8 cellular contexts compared by ENCODE assay signal in the genomic region with DNA sequence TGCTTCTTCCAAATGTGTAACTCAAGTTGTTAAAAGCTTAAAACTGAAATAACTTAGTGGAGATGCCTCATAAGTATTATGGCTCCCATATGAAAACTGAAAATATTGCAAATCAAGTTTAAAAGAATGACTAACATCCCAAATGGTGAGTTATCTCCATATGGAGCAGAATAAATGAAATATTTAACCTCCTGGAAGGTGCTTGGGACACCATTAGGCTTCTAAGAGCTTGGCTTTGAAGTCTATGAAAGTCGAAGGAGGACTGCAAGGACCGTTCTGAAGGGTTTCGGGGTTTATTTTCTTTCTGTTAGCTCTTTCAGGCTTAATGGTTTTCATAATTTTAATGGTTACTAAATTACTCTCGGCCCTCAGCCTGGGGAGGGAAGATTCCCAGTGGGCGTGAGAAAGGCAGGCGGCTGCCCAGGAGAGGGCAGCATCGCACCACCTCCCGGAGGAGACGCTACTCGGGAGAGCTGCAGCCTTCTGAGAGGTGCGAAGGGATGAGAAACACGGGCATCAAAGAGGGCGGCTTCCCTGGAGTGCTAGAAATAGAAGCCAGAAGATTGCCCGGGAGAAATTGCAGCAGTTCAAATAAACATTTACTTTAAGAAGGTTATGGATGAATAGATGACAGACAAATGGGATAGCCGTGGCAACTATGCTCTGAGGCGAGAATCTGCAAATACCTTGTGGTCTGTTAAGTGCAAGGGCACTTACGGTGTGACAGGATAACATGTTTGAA. TPM values are rescaled to one million over a fixed set of nuclear protein-coding genes. Genes with fewer than 3 reads are reported as not detected.
DNase-seq lines count a peak whose midpoint lies in the region; ATAC-seq and TF ChIP-seq lines count a peak whose summit lies in the region.

No MANE protein-coding gene starts in this region.

- intact Hi-C loops in activated CD4-positive, alpha-beta memory T cell treated with anti-CD3 and anti-CD28 coated beads for 36 hours (cut with micrococcal nuclease), result loop anchor here (1.0 to 10.0 kb wide), 6 partner anchors 39 to 706 kb away; a partner anchor contains a TSS
- intact Hi-C loops in dorsolateral prefrontal cortex (cut with DNase I) (loop anchor here (1.0 to 10.0 kb wide), 4 partner anchors 597 to 711 kb away; no protein-coding TSS in a partner anchor), lower lobe of right lung (cut with DNase I) (loop anchor here (10.0 kb wide), 1 partner anchor 701 kb away; no protein-coding TSS in a partner anchor)

- H3K9me3 ChIP-seq in lower lobe of right lung, result no peaks in the 10 kb centered on the region

- POLR2A ChIA-PET in activated CD4-positive, alpha-beta memory T cell treated with anti-CD3 and anti-CD28 coated beads for 36 hours (lab: Charles Lee), result interaction anchor here (0.6 kb wide), 1 partner anchor 556 kb away, joined by 3 read pairs; no protein-coding TSS in a partner anchor

- peaks cover 4% of the 10 kb centered on the region for H3K4me1 Mint-ChIP-seq in activated CD4-positive, alpha-beta memory T cell treated with anti-CD3 and anti-CD28 coated beads for 36 hours (ENCODE audit: low read depth)

- TF ChIP-seq CTCF in dorsolateral prefrontal cortex (IDR thresholded peaks at IDR 0.05 in 54 of 56, conservative IDR thresholded peaks at IDR 0.05 in 2 of 56; ENCODE audit: low read depth in 1 of 56, partially characterized antibody in 56 of 56) (peak; percentile 54 to 99 (median 90)), lower lobe of right lung (IDR thresholded peaks at IDR 0.05) (peak; percentile 92)

- no peak overlapping the region for H3K27ac ChIP-seq in dorsolateral prefrontal cortex
- no peak overlapping the region for H3K27ac ChIP-seq in lower lobe of right lung

- CTCF ChIA-PET in activated CD4-positive, alpha-beta memory T cell treated with anti-CD3 and anti-CD28 coated beads for 36 hours (lab: Charles Lee), result interaction anchor here (0.6 to 3.5 kb wide), 45 partner anchors 9 to 1380 kb away, joined by 3 to 60 read pairs (median 4); a partner anchor contains a TSS

- peaks cover 25% of the 10 kb centered on the region for H3K27me3 Mint-ChIP-seq in activated CD4-positive, alpha-beta memory T cell treated with anti-CD3 and anti-CD28 coated beads for 36 hours

- H3K4me1 ChIP-seq in lower lobe of right lung, result peaks cover 5% of the 10 kb centered on the region

- no peak overlapping the region for H3K27ac Mint-ChIP-seq in activated CD4-positive, alpha-beta memory T cell treated with anti-CD3 and anti-CD28 coated beads for 36 hours

- H3K4me3 ChIP-seq in dorsolateral prefrontal cortex (peak overlapping the region in 7 of 59 donors; percentile 19 to 36 (median 25)), lower lobe of right lung (no peak overlapping the region)

- H3K9me3 Mint-ChIP-seq in activated CD4-positive, alpha-beta memory T cell treated with anti-CD3 and anti-CD28 coated beads for 36 hours, result no peaks in the 10 kb centered on the region

- peaks cover 0 to 6% (median 0%) of the 10 kb centered on the region in 45 donors for H3K27me3 ChIP-seq in dorsolateral prefrontal cortex
- peaks cover 6% of the 10 kb centered on the region for H3K27me3 ChIP-seq in lower lobe of right lung (ENCODE audit: low read depth)

- ATAC-seq in GM18868 (IDR thresholded peaks at IDR 0.05; ENCODE audit: unreplicated experiment) (peak; percentile 87), HG03175 (IDR thresholded peaks at IDR 0.05; ENCODE audit: unreplicated experiment) (peak; percentile 86), lower lobe of right lung (peak; percentile 95 to 97)

- DNase-seq in AG20443 (ENCODE audit: low spot score), result peak; percentile 93
- peak; percentile 36 for DNase-seq in NCI-H510A (lab: John Stamatoyannopoulos, UW)
- DNase-seq in activated CD4-positive, alpha-beta memory T cell treated with anti-CD3 and anti-CD28 coated beads for 36 hours, result peak; percentile 82
- peak; percentile 62 to 85 (median 75) for DNase-seq in dorsolateral prefrontal cortex
- DNase-seq in lower lobe of right lung, result peak; percentile 73
- peak; percentile 45 for DNase-seq in stimulated activated CD8-positive, alpha-beta memory T cell treated with anti-CD3 and anti-CD28 coated beads, Interleukin-12 subunit alpha, Interleukin-12 subunit beta, amount 100 ng/mL, for 24 hours (ENCODE audit: extremely low read depth)

- H3K4me3 Mint-ChIP-seq in activated CD4-positive, alpha-beta memory T cell treated with anti-CD3 and anti-CD28 coated beads for 36 hours, result no peak overlapping the region

- H3K36me3 ChIP-seq in lower lobe of right lung, result no peaks in the 10 kb centered on the region

- no peaks in the 10 kb centered on the region for H3K36me3 Mint-ChIP-seq in activated CD4-positive, alpha-beta memory T cell treated with anti-CD3 and anti-CD28 coated beads for 36 hours

RNA-seq across cellular contexts. Expression of a gene that starts 43.1 kb away (rescaled TPM):
- not detected for total RNA-seq in activated CD4-positive, alpha-beta memory T cell treated with anti-CD3 and anti-CD28 coated beads for 36 hours
- total RNA-seq in dorsolateral prefrontal cortex (1 to 10 TPM in 16 of 120 experiments, under 1 TPM in 62, not detected in 42; 0.11 to 2.3 (median 0.59) TPM), lower lobe of right lung (7.2 TPM)

RNA-seq across cellular contexts. Expression of a gene that starts 47.9 kb away (rescaled TPM):
- total RNA-seq in activated CD4-positive, alpha-beta memory T cell treated with anti-CD3 and anti-CD28 coated beads for 36 hours, result 10 to 100 TPM; 29.6 to 30.7 TPM
- total RNA-seq in dorsolateral prefrontal cortex (100 to 1,000 TPM in 1 of 120 experiments, 10 to 100 TPM in 119; 44.9 to 101 (median 76.7) TPM), lower lobe of right lung (43.5 TPM)

Comparison
In these comparisons a context has a peak if more than half of its experiments do, and no peak if none do; other contexts are left out.
1. DNase-seq: peak in every context shown above with its lines; median percentile 93 in AG20443; 82 in activated CD4-positive, alpha-beta memory T cell treated with anti-CD3 and anti-CD28 coated beads for 36 hours; 75 in dorsolateral prefrontal cortex; 73 in lower lobe of right lung; 45 in stimulated activated CD8-positive, alpha-beta memory T cell treated with anti-CD3 and anti-CD28 coated beads, Interleukin-12 subunit alpha, Interleukin-12 subunit beta, amount 100 ng/mL, for 24 hours; 36 in NCI-H510A.